ENCODE assay signal across 8 cellular contexts in the genomic region with DNA sequence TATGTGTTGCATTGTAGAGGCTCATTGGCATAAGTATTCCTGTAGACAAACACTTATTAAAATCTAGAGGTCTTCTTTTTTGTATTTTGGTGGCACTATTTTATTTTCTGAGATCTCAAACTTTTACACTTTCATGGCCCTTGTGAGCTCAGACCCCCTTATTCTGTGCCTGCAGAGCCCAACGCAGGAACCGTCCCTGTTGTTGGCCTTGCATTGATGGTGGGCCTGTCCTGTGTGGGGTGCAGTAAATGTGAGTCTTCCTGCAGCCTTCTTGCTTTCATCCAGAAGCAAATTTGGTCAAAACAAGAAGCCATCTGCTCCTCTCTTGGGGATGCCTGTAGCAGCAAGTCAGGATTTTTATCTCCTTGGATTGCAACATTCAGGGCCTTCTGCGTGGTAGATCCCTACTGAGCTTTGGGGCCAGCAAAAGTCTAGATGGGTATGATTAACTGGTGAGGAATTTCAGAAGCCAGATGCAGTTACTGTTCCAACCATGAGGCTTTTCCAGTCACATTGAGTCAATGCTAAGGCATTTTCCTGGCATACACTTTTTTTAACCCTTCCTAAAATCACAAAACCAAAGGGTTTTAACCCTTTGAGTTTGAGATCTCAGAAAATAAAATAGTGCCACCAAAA. TPM values are rescaled to one million over a fixed set of nuclear protein-coding genes. Genes with fewer than 3 reads are reported as not detected.
DNase-seq lines count a peak whose midpoint lies in the region; ATAC-seq and TF ChIP-seq lines count a peak whose summit lies in the region.
"Had no signal": no experiment of that assay in that cellular context is flagged by ENCODE, and none has a peak within 500 bp of the region (broad histone marks: within the 10 kb centered on the region; RNA-seq: fewer than 3 reads in every experiment).

No MANE protein-coding gene starts in this region.

- TF ChIP-seq CTCF in thoracic aorta (IDR thresholded peaks at IDR 0.05) (peak; percentile 25), nephron progenitor cell (IDR thresholded peaks at IDR 0.05) (no peak), MM.1S (IDR thresholded peaks at IDR 0.05; ENCODE audit: low read length) (no peak)

- peaks cover 2 to 28% of the 10 kb centered on the region in 2 donors for H3K4me1 ChIP-seq in thoracic aorta (ENCODE audit: control insufficient read depth in 1 of 2, low read depth in 2 of 2)
- no peaks in the 10 kb centered on the region for H3K4me1 ChIP-seq in MM.1S (ENCODE audit: low read length)

- no peaks in the 10 kb centered on the region for H3F3A ChIP-seq in MM.1S (ENCODE audit: insufficient read depth, low read length)

- H3K36me3 Mint-ChIP-seq in nephron progenitor cell (ENCODE audit: low read depth): peaks cover 86% of the 10 kb centered on the region

- peaks cover 12% of the 10 kb centered on the region for H3K9me3 Mint-ChIP-seq in nephron progenitor cell

- no peak overlapping the region for H3K9ac ChIP-seq in MM.1S (ENCODE audit: low read length)
- H3K9ac ChIP-seq: parathyroid adenoma had no signal

- no peak overlapping the region for H2AFZ ChIP-seq in MM.1S (ENCODE audit: low read length)
- H2AFZ ChIP-seq: parathyroid adenoma had no signal

- no peaks in the 10 kb centered on the region for H3K4me1 Mint-ChIP-seq in nephron progenitor cell

- H3K9me2 ChIP-seq in MM.1S (replicated peaks; ENCODE audit: insufficient read depth, low read length): no peaks in the 10 kb centered on the region

- peak; percentile 95 for DNase-seq in HS-27A (ENCODE audit: low read depth)
- peak; percentile 67 for DNase-seq in T1000 (lab: John Stamatoyannopoulos, UW)
- no peak for DNase-seq in left ventricle myocardium superior
- DNase-seq in thoracic aorta (ENCODE audit: low spot score): no peak
- no peak for DNase-seq in substantia nigra (lab: John Stamatoyannopoulos, UW)
- DNase-seq in nephron progenitor cell: no peak
- DNase-seq in MM.1S: no peak

- peaks cover 3% of the 10 kb centered on the region for H3K27me3 Mint-ChIP-seq in nephron progenitor cell (ENCODE audit: low read depth, poor library complexity)

- H3K27me3 ChIP-seq in thoracic aorta (replicated peaks; ENCODE audit: insufficient read depth) (no peaks in the 10 kb centered on the region), MM.1S (replicated peaks; ENCODE audit: insufficient read depth, low read length) (no peaks in the 10 kb centered on the region)

- no peak overlapping the region for H3K4me2 ChIP-seq in MM.1S (ENCODE audit: low read depth, low read length)

- no peak overlapping the region for H3K4me3 ChIP-seq in thoracic aorta
- H3K4me3 ChIP-seq in MM.1S (ENCODE audit: low read length): no peak overlapping the region

- peaks cover 81% of the 10 kb centered on the region for H3K79me2 ChIP-seq in MM.1S (ENCODE audit: low read length)

- peak; percentile 89 for ATAC-seq in left ventricle myocardium superior
- ATAC-seq in thoracic aorta (ENCODE audit: insufficient number of reproducible peaks, low FRiP score, low read depth): peak; percentile 99

- H3K27ac ChIP-seq in thoracic aorta (peak overlapping the region in 1 of 2 donors; percentile 12), substantia nigra (ENCODE audit: low read depth, low read length, poor library complexity, severe bottlenecking) (no peak overlapping the region), MM.1S (ENCODE audit: low read length) (no peak overlapping the region)
- H3K27ac ChIP-seq: parathyroid adenoma had no signal

- intact Hi-C loops in left ventricle myocardium superior (cut with micrococcal nuclease): no loop called here

- H3K9me3 ChIP-seq in thoracic aorta (no peaks in the 10 kb centered on the region), MM.1S (replicated peaks; ENCODE audit: insufficient read depth, low read length) (no peaks in the 10 kb centered on the region)

- no peaks in the 10 kb centered on the region for H3K36me3 ChIP-seq in thoracic aorta
- H3K36me3 ChIP-seq in MM.1S (replicated peaks; ENCODE audit: insufficient read depth, low read length): no peaks in the 10 kb centered on the region

- H3K4me3 Mint-ChIP-seq in nephron progenitor cell: no peak overlapping the region

- no peaks in the 10 kb centered on the region for H4K20me1 ChIP-seq in MM.1S (ENCODE audit: insufficient read depth, low read length)

- H3K27ac Mint-ChIP-seq in nephron progenitor cell: no peak overlapping the region

RNA-seq across cellular contexts. Expression of a gene that starts 31.7 kb away (rescaled TPM):
- 2.0 TPM for total RNA-seq in left ventricle myocardium superior
- 10 to 100 TPM; 37.1 to 48.8 TPM for total RNA-seq in thoracic aorta

Comparison
In these comparisons a context has a peak if more than half of its experiments do, and no peak if none do; other contexts are left out.
1. DNase-seq: peak in HS-27A (single experiment) and T1000 (single experiment); none in left ventricle myocardium superior (single experiment), thoracic aorta (single experiment), substantia nigra (0 of 49), nephron progenitor cell (single experiment) and MM.1S (single experiment).
2. RNA of a gene that starts 31.7 kb away (total RNA-seq): 37.1 to 48.8 TPM in thoracic aorta; 2.0 TPM in left ventricle myocardium superior (single experiment); every median in the first group is over 10 times any median in the second.